In the genomic region with DNA sequence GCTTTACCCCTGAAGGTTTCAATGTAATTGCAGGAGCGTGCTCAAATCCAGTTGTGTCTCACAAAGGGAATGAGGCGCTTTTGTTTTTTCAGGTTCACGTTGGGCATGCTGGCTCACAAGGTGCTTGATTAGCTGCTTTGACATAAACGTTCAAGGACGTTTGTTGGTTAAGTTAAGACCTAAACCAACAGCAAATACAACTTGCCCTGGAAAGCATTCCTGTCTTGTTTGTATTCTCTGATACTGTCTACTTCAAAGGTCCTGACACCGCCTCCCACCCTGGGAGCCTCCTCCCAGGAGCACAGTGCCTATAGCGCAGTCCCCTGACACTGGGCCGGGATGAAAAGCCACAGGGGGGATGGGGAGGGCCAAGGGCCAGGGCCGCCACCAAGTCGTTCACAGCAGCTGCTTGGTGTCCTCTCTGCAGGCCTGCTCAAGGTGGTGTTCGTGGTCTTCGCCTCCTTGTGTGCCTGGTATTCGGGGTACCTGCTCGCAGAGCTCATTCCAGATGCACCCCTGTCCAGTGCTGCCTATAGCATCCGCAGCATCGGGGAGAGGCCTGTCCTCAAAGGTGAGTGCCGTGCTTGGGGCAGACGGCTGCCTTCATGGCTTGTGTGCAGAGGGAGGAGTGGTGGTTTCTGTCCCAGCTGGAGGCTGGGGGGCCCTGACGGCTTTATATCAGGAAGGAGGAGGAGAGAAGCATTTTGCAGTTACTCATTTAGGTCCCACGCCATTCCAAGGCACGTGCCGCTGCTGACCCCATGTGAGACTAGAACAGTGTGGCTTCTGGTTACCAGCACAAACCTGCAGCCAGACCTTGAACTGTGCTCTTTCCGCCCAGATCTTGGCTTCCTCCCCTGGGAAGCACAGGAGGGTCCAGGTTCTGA, we compare ENCODE assay signal across 14 cellular contexts. TPM values are rescaled to one million over a fixed set of nuclear protein-coding genes. Genes with fewer than 3 reads are reported as not detected.
"Had no signal": no experiment of that assay in that cellular context is flagged by ENCODE, and none has a peak within 500 bp of the region (broad histone marks: within the 10 kb centered on the region; RNA-seq: fewer than 3 reads in every experiment).

No MANE protein-coding gene starts in this region.

- H3K27me3 ChIP-seq: brain microvascular endothelial cell had no signal

- H3K36me3 ChIP-seq: brain microvascular endothelial cell had no signal

- H3K4me3 ChIP-seq: coronary artery had no signal

- H3K27ac ChIP-seq: brain microvascular endothelial cell, coronary artery had no signal

- ATAC-seq: natural killer cell, sciatic nerve had no signal

- DNase-seq: activated CD4-positive, alpha-beta T cell treated with anti-CD3 and anti-CD28 coated beads, Interleukin-2, amount 10 ng/mL, durations not matched to agents 7 days and 5 days; activated CD8-positive, alpha-beta memory T cell treated with anti-CD3 and anti-CD28 coated beads for 24 hours; activated gamma-delta T cell treated with Interleukin-2 at 50 U/mL for 16 hours; activated naive CD8-positive, alpha-beta T cell treated with anti-CD3 and anti-CD28 coated beads for 36 hours; brain microvascular endothelial cell; foreskin melanocyte; immature natural killer cell; mesenchymal stem cell; natural killer cell; nucleus accumbens had no signal

RNA-seq across cellular contexts. Expression of gene FAM3B, which starts 6.1 kb away (rescaled TPM):
- total RNA-seq: activated CD4-positive, alpha-beta T cell treated with anti-CD3 and anti-CD28 coated beads, Interleukin-2, amount 10 ng/mL, durations not matched to agents 7 days and 5 days; activated naive CD8-positive, alpha-beta T cell treated with anti-CD3 and anti-CD28 coated beads for 36 hours; fibroblast of lung; pulmonary artery endothelial cell had no signal
